4 cellular contexts compared by ENCODE assay signal in genomic region chr3:98034036-98034435, GRCh38. TPM values are rescaled to one million over a fixed set of nuclear protein-coding genes. Genes with fewer than 3 reads are reported as not detected.
"Had no signal": no experiment of that assay in that cellular context is flagged by ENCODE, and none has a peak within 500 bp of the region (broad histone marks: within the 10 kb centered on the region; RNA-seq: fewer than 3 reads in every experiment).

No MANE protein-coding gene starts in this region.

- DNase-seq: GDM1, GF-D8 had no signal

- H3K4me3 ChIP-seq: GM12878 had no signal

RNA-seq across cellular contexts. Expression of gene GABRR3, which starts 1.1 kb away (rescaled TPM):
- total RNA-seq: G401, GM12878 had no signal
- polyA plus RNA-seq: GM12878 had no signal

RNA-seq across cellular contexts. Expression of gene OR5AC2, which starts 52.9 kb away (rescaled TPM):
- total RNA-seq: G401, GM12878 had no signal
- polyA plus RNA-seq: GM12878 had no signal
